Comparison of ENCODE assay signal across 21 cellular contexts in genomic region chr14:75727124-75727523, GRCh38.
DNase-seq lines count a peak whose midpoint lies in the region; ATAC-seq, FAIRE-seq and TF ChIP-seq lines count a peak whose summit lies in the region.
"Had no signal": no experiment of that assay in that cellular context is flagged by ENCODE, and none has a peak within 500 bp of the region (broad histone marks: within the 10 kb centered on the region; RNA-seq: fewer than 3 reads in every experiment).

No MANE protein-coding gene starts in this region.

- TF ChIP-seq POLR2A in K562 (conservative IDR thresholded peaks at IDR 0.05) = no peak

- H2BK5ac ChIP-seq in mesenchymal stem cell (ENCODE audit: low read depth, low read length, poor library complexity, severe bottlenecking) = no peak overlapping the region

- ATAC-seq in SK-N-SH treated with all-trans-retinoic acid at 6 μM for 48 hours = no peak
- ATAC-seq in K562 = no peak

- no peaks in the 10 kb centered on the region; the same call in 1 of the 2 replicates for H3K9me3 ChIP-seq in SK-N-SH
- H3K9me3 ChIP-seq in K562 (replicated peaks; ENCODE audit: control insufficient read depth, insufficient read depth, low read depth, low read length) = no peaks in the 10 kb centered on the region
- H3K9me3 ChIP-seq in mesenchymal stem cell (ENCODE audit: control insufficient read depth, low read length) = peaks cover 6% of the 10 kb centered on the region
- H3K9me3 ChIP-seq: BE2C had no signal

- no peak overlapping the region for H4K91ac ChIP-seq in mesenchymal stem cell (ENCODE audit: low read length)

- intact Hi-C loops in K562 (cut with micrococcal nuclease) = no loop called here

- peaks cover 3% of the 10 kb centered on the region for H3K79me1 ChIP-seq in mesenchymal stem cell (replicated peaks; ENCODE audit: low read length, poor library complexity, severe bottlenecking)

- POLR2A ChIA-PET in SK-N-SH (lab: Yijun Ruan, JAX) (no interaction called here), K562 (lab: Yijun Ruan, JAX) (no interaction called here)

- TF ChIP-seq CTCF in SK-N-SH (IDR thresholded peaks at IDR 0.05) = no peak
- no peak for TF ChIP-seq CTCF in K562 (IDR thresholded peaks at IDR 0.05 in 2 of 3, conservative IDR thresholded peaks at IDR 0.05 in 1 of 3; ENCODE audit: insufficient read depth in 2 of 3, low read depth in 1 of 3, low read length in 3 of 3)

- H3K9me1 ChIP-seq in K562 (ENCODE audit: control insufficient read depth, insufficient read depth, low read length) = no peaks in the 10 kb centered on the region

- H3F3A ChIP-seq in SK-N-SH (replicated peaks; ENCODE audit: insufficient read depth) = no peaks in the 10 kb centered on the region

- DNase-seq in SK-N-SH (no peak), GM18507 (ENCODE audit: extremely low spot score, insufficient read length, low read depth) (no peak), K562 (ENCODE audit: extremely low read depth in 1 of 4, low spot score in 3 of 4) (no peak), mesenchymal stem cell (no peak), NCI-H1048 (lab: John Stamatoyannopoulos, UW) (no peak), NCI-H1930 (lab: John Stamatoyannopoulos, UW) (no peak)
- DNase-seq: AML-193; BE2C; CD4-positive, alpha-beta T cell; CD8-positive, alpha-beta memory T cell; DMS53; DMS79 treated with DMSO at 0.1 percent for 48 hours; GF-D8; GOT3; H7; HCEC 1CT had no signal

- H3K9ac ChIP-seq in SK-N-SH (no peak overlapping the region), K562 (ENCODE audit: insufficient read depth in 1 of 2, low read depth in 2 of 2, low read length in 2 of 2) (no peak overlapping the region), mesenchymal stem cell (ENCODE audit: low read length) (no peak overlapping the region)
- H3K9ac ChIP-seq: BLaER1 treated with 17β-estradiol and CSF1 and Interleukin-3, amounts not matched to agents 10 nM and 100 nM had no signal

- H3K4ac ChIP-seq in mesenchymal stem cell (ENCODE audit: low read depth in 1 of 2, low read length in 2 of 2) = no peak overlapping the region

- H3K4me1 ChIP-seq in SK-N-SH (ENCODE audit: control insufficient read depth in 1 of 2, insufficient read depth in 2 of 2, low read depth in 1 of 2, low read length in 1 of 2) (peaks cover 0 to 6% of the 10 kb centered on the region in 2 experiments; a peak in 1 of 4 replicates), K562 (replicated peaks in 1 of 2; ENCODE audit: control insufficient read depth in 2 of 2, insufficient read depth in 2 of 2, low read length in 2 of 2) (no peaks in the 10 kb centered on the region), mesenchymal stem cell (ENCODE audit: control insufficient read depth, insufficient read depth, low read depth, low read length) (no peaks in the 10 kb centered on the region)
- H3K4me1 ChIP-seq: BE2C had no signal

- H3K9me2 ChIP-seq in SK-N-SH = no peaks in the 10 kb centered on the region

- H4K8ac ChIP-seq in mesenchymal stem cell (ENCODE audit: low read length) = no peak overlapping the region

- WGBS in SK-N-SH (ENCODE audit: low lambda C conversion rate) = 97% methylated on average over 3 of the region's 3 CpGs
- WGBS in K562 (ENCODE audit: insufficient coverage, low coverage, missing lambda C conversion rate) = 95% methylated on average over 3 of the region's 3 CpGs
- no CpG with 5 or more reads among the region's 3 CpGs for WGBS in mesenchymal stem cell

- BruUV-seq in K562 (replicated peaks; lab: Mats Ljungman, UMichigan) = no TSS peak

- no peak overlapping the region for H3K23ac ChIP-seq in mesenchymal stem cell (ENCODE audit: low read length in 2 of 2)

- in situ Hi-C loops in K562 (cut with MboI) = no loop called here

- no peaks in the 10 kb centered on the region for H3K79me2 ChIP-seq in SK-N-SH (ENCODE audit: insufficient read depth)
- H3K79me2 ChIP-seq in K562 (ENCODE audit: control insufficient read depth, insufficient read depth, low read length) = no peaks in the 10 kb centered on the region

- H3K4me2 ChIP-seq in SK-N-SH (no peak overlapping the region), K562 (ENCODE audit: insufficient read depth, low read length) (no peak overlapping the region), mesenchymal stem cell (ENCODE audit: low read length, poor library complexity, severe bottlenecking) (no peak overlapping the region)
- H3K4me2 ChIP-seq: BLaER1 treated with 17β-estradiol and CSF1 and Interleukin-3, amounts not matched to agents 10 nM and 100 nM had no signal

- H2BK12ac ChIP-seq in mesenchymal stem cell (ENCODE audit: low read length in 2 of 2) = no peak overlapping the region

- no peak overlapping the region for H2BK15ac ChIP-seq in mesenchymal stem cell (ENCODE audit: low read depth, poor library complexity, severe bottlenecking)

- H2BK120ac ChIP-seq in mesenchymal stem cell (ENCODE audit: low read depth, low read length) = no peak overlapping the region

- H4K20me1 ChIP-seq in SK-N-SH (ENCODE audit: insufficient read depth) = no peaks in the 10 kb centered on the region
- no peaks in the 10 kb centered on the region for H4K20me1 ChIP-seq in K562 (replicated peaks; ENCODE audit: control insufficient read depth, insufficient read depth, low read length)
- H4K20me1 ChIP-seq: BLaER1 treated with 17β-estradiol and CSF1 and Interleukin-3, amounts not matched to agents 10 nM and 100 nM had no signal

- H2AFZ ChIP-seq in SK-N-SH (ENCODE audit: low read depth) = no peak overlapping the region
- no peak overlapping the region for H2AFZ ChIP-seq in K562 (ENCODE audit: low read depth, low read length)
- no peak overlapping the region for H2AFZ ChIP-seq in mesenchymal stem cell (ENCODE audit: low read depth, low read length)

- H3K36me3 ChIP-seq in SK-N-SH (replicated peaks in 1 of 2; ENCODE audit: control insufficient read depth in 1 of 2, insufficient read depth in 2 of 2, low read length in 1 of 2) (peaks cover 16 to 21% of the 10 kb centered on the region in 2 experiments), K562 (ENCODE audit: control insufficient read depth, insufficient read depth, low read length) (peaks cover 7% of the 10 kb centered on the region; the same call in 2 of the 3 replicates), mesenchymal stem cell (ENCODE audit: control insufficient read depth in 1 of 2, insufficient read depth in 2 of 2, low read depth in 1 of 2, low read length in 2 of 2) (peaks cover 5 to 22% of the 10 kb centered on the region in 2 experiments)

- no peak overlapping the region for H3K18ac ChIP-seq in mesenchymal stem cell (ENCODE audit: low read depth in 1 of 2, low read length in 2 of 2)

- H2AK5ac ChIP-seq in mesenchymal stem cell (ENCODE audit: low read length, severe bottlenecking) = no peak overlapping the region

- no peak overlapping the region for H3K4me3 ChIP-seq in SK-N-SH (ENCODE audit: low read depth in 2 of 2, low read length in 1 of 2)
- H3K4me3 ChIP-seq in K562 = no peak overlapping the region
- H3K4me3 ChIP-seq in mesenchymal stem cell (ENCODE audit: insufficient read depth in 1 of 2, low read depth in 1 of 2, low read length in 2 of 2) = no peak overlapping the region
- H3K4me3 ChIP-seq: BLaER1 treated with 17β-estradiol and CSF1 and Interleukin-3, amounts not matched to agents 10 nM and 100 nM had no signal

- H3K14ac ChIP-seq in mesenchymal stem cell (ENCODE audit: low read length in 2 of 2) = no peak overlapping the region

- H3K27ac ChIP-seq in SK-N-SH (ENCODE audit: low read depth in 2 of 2, low read length in 1 of 2) (no peak overlapping the region), K562 (ENCODE audit: extremely low read depth, low read depth, low read length) (no peak overlapping the region), mesenchymal stem cell (ENCODE audit: low read length, poor library complexity, severe bottlenecking) (no peak overlapping the region)
- H3K27ac ChIP-seq: 22Rv1; BLaER1 treated with 17β-estradiol and CSF1 and Interleukin-3, amounts not matched to agents 10 nM and 100 nM had no signal

- FAIRE-seq in GM18507 (lab: Jason Lieb, UNC) (peak; percentile 41), K562 (lab: Jason Lieb, UNC) (no peak)
- FAIRE-seq: A204.1, GM12891 had no signal

- no peaks in the 10 kb centered on the region for H3K27me3 ChIP-seq in SK-N-SH (ENCODE audit: insufficient read depth)
- H3K27me3 ChIP-seq in K562 (ENCODE audit: control insufficient read depth in 2 of 2, insufficient read depth in 2 of 2, low read length in 2 of 2) = no peaks in the 10 kb centered on the region
- no peaks in the 10 kb centered on the region for H3K27me3 ChIP-seq in mesenchymal stem cell (ENCODE audit: control insufficient read depth in 1 of 2, insufficient read depth in 1 of 2, low read length in 2 of 2)
- H3K27me3 ChIP-seq: BE2C; BLaER1 treated with 17β-estradiol and CSF1 and Interleukin-3, amounts not matched to agents 10 nM and 100 nM had no signal

- TF ChIP-seq RAD21 in SK-N-SH (IDR thresholded peaks at IDR 0.05; ENCODE audit: low read length) (no peak), K562 (CRISPR knock-in tag; conservative IDR thresholded peaks at IDR 0.05 in 1 of 2, IDR thresholded peaks at IDR 0.05 in 1 of 2) (no peak)

- TF ChIP-seq EP300 in SK-N-SH (IDR thresholded peaks at IDR 0.05; ENCODE audit: borderline replicate concordance in 1 of 2, low read depth in 1 of 2, low read length in 1 of 2) (no peak), K562 (IDR thresholded peaks at IDR 0.05; ENCODE audit: low read length) (no peak)

- CTCF ChIA-PET in SK-N-SH (lab: Yijun Ruan, JAX) = interaction anchor here (0.8 to 1.8 kb wide), 2 partner anchors 18 to 255 kb away, joined by 5 to 6 read pairs; no protein-coding TSS in a partner anchor
- CTCF ChIA-PET in K562 (lab: Yijun Ruan, JAX; ENCODE audit: low intra/inter-chr PET ratio) = no interaction called here

TF ChIP-seq in SK-N-SH treated with all-trans-retinoic acid at 6 μM for 48 hours, 23 proteins besides CTCF, POLR2A, EP300 and RAD21:
- no peak for TF ChIP-seq OSR1 (CRISPR knock-in tag; IDR thresholded peaks at IDR 0.05)
- peak; percentile 100 for TF ChIP-seq ZNF8 (CRISPR knock-in tag; IDR thresholded peaks at IDR 0.05)

TF ChIP-seq in SK-N-SH, 30 proteins besides CTCF, POLR2A, EP300 and RAD21:
- TF ChIP-seq FOXM1 (IDR thresholded peaks at IDR 0.05; ENCODE audit: low read depth) (no peak), ELF1 (IDR thresholded peaks at IDR 0.05) (no peak), SIN3A (IDR thresholded peaks at IDR 0.05; ENCODE audit: borderline replicate concordance, low read depth, low read length) (no peak), RXRA (IDR thresholded peaks at IDR 0.05; ENCODE audit: borderline replicate concordance, low read depth) (no peak), CHD2 (IDR thresholded peaks at IDR 0.05; ENCODE audit: low read length, partially characterized antibody) (no peak)

TF ChIP-seq in K562, 482 proteins besides CTCF, POLR2A, EP300 and RAD21 (continues in another document):
- TF ChIP-seq RBM25 (IDR thresholded peaks at IDR 0.05; ENCODE audit: low read depth, low read length, severe bottlenecking) (peak; percentile 42), MECOM (CRISPR knock-in tag; IDR thresholded peaks at IDR 0.05) (no peak), NCOR1 (IDR thresholded peaks at IDR 0.05) (no peak), POLR3G (IDR thresholded peaks at IDR 0.05; ENCODE audit: extremely low read depth, insufficient read length, insufficient replicate concordance) (no peak), MAZ (CRISPR knock-in tag; conservative IDR thresholded peaks at IDR 0.05 in 1 of 2, IDR thresholded peaks at IDR 0.05 in 1 of 2) (no peak), YY1 (IDR thresholded peaks at IDR 0.05; ENCODE audit: borderline replicate concordance in 1 of 3, control insufficient read depth in 1 of 3, extremely low read depth in 1 of 3, insufficient read depth in 3 of 3, insufficient read length in 1 of 3, insufficient replicate concordance in 2 of 3, low read depth in 1 of 3, low read length in 2 of 3) (no peak)
